27 cellular contexts compared by ENCODE assay signal in the genomic region with DNA sequence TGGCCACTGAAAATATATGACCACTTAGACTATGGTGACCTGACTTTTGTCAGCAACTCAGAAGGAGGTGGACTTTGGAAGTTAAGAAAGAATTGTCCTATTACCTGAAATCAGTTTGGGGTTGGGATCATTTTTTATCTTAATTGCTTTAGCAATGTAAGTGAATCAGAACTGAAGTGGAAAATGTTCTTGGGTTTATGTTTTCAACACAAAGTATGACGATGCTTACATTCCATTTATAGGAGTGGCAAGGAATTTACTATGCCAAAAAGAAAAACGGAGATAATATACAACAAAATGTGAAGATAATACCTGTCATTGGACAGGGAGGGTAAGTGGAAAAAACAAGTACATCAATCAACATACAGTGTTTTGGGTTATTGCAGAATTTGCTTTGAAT.
DNase-seq lines count a peak whose midpoint lies in the region; ATAC-seq and TF ChIP-seq lines count a peak whose summit lies in the region.
"Had no signal": no experiment of that assay in that cellular context is flagged by ENCODE, and none has a peak within 500 bp of the region (broad histone marks: within the 10 kb centered on the region; RNA-seq: fewer than 3 reads in every experiment).

No MANE protein-coding gene starts in this region.

- no peaks in the 10 kb centered on the region for H3F3A ChIP-seq in PC-3 (ENCODE audit: low read length, unreplicated experiment)

- H3K4me1 ChIP-seq in PC-3 (ENCODE audit: insufficient read depth, low read length) (no peaks in the 10 kb centered on the region; the same call in 1 of the 2 replicates), upper lobe of left lung (peaks cover 0 to 25% (median 0%) of the 10 kb centered on the region in 4 donors)
- H3K4me1 ChIP-seq: left ventricle myocardium inferior, right atrium auricular region, stomach, transverse colon had no signal

- H3K9ac ChIP-seq in PC-3 (ENCODE audit: low read length): no peak overlapping the region

- no peak for TF ChIP-seq POLR2A in upper lobe of left lung (IDR thresholded peaks at IDR 0.05)

- no peak for TF ChIP-seq EP300 in upper lobe of left lung (IDR thresholded peaks at IDR 0.05)

- intact Hi-C loops in PC-3 (cut with micrococcal nuclease): no loop called here

- no peak overlapping the region for H2AFZ ChIP-seq in PC-3 (ENCODE audit: low read length)

- WGBS in upper lobe of left lung, 2 donors: 63 to 64% methylated on average over 2 of the region's 2 CpGs

- in situ Hi-C loops in brain microvascular endothelial cell (cut with HindIII; ENCODE audit: low pct_ligation_motif_present, low sequenced_read_pairs): no loop called here

- TF ChIP-seq CTCF in PC-3 (conservative IDR thresholded peaks at IDR 0.05; ENCODE audit: low read depth, low read length) (no peak), choroid plexus epithelial cell (conservative IDR thresholded peaks at IDR 0.05; ENCODE audit: low read depth, low read length) (no peak), upper lobe of left lung (IDR thresholded peaks at IDR 0.05) (no peak), brain microvascular endothelial cell (IDR thresholded peaks at IDR 0.05; ENCODE audit: low read depth, low read length, missing control alignments) (no peak)

- DNase-seq in PC-3: peak; percentile 23
- peak; percentile 61 for DNase-seq in choroid plexus epithelial cell (ENCODE audit: low read depth)
- peak; percentile 70 for DNase-seq in iris pigment epithelial cell (ENCODE audit: low read depth)
- no peak for DNase-seq in upper lobe of left lung
- DNase-seq in AML-193 (lab: John Stamatoyannopoulos, UW): no peak
- DNase-seq in brain microvascular endothelial cell: no peak
- DNase-seq: activated gamma-delta T cell treated with Interleukin-2 at 50 U/mL for 16 hours; activated naive CD8-positive, alpha-beta T cell treated with anti-CD3 and anti-CD28 coated beads, Interleukin-2, amount 10 ng/mL, durations not matched to agents 7 days and 5 days; activated T-cell treated with anti-CD3 and anti-CD28 coated beads, Interleukin-2, amount 50 U/mL, for 4 hours; C1 segment of cervical spinal cord; glutamatergic neuron; left ventricle myocardium inferior; MV-4-11; naive B cell; NCI-H146; NCI-H2107; NCI-H446 treated with DMSO at 0.1 percent for 48 hours; NCI-H82; posterior cingulate gyrus; stimulated activated CD8-positive, alpha-beta memory T cell treated with anti-CD3 and anti-CD28 coated beads, Interleukin-4, amount 100 ng/mL, for 48 hours; stomach; T-cell; transverse colon had no signal

- H3K9me2 ChIP-seq in PC-3 (replicated peaks; ENCODE audit: low read length): no peaks in the 10 kb centered on the region

- H3K4me2 ChIP-seq in PC-3 (ENCODE audit: low read length): no peak overlapping the region

- ATAC-seq in PC-3 (peak; percentile 35; the same call in 1 of the 2 replicates), upper lobe of left lung (ENCODE audit: low FRiP score in 2 of 2) (no peak), HG03135 (IDR thresholded peaks at IDR 0.05; ENCODE audit: unreplicated experiment) (no peak)
- ATAC-seq: activated T-cell treated with anti-CD3 and anti-CD28 coated beads, Interleukin-2, amount 50 U/mL, for 4 hours; HepG2; T-cell; WTC11 had no signal

- H3K9me3 ChIP-seq in PC-3 (ENCODE audit: low read length): no peaks in the 10 kb centered on the region
- H3K9me3 ChIP-seq in upper lobe of left lung: no peaks in the 10 kb centered on the region
- H3K9me3 ChIP-seq: left ventricle myocardium inferior, right atrium auricular region, stomach, transverse colon had no signal

- no TSS peak for BruUV-seq in PC-3 (replicated peaks; lab: Mats Ljungman, UMichigan)

- H3K27me3 ChIP-seq in PC-3 (ENCODE audit: low read length) (no peaks in the 10 kb centered on the region), upper lobe of left lung (no peaks in the 10 kb centered on the region), brain microvascular endothelial cell (replicated peaks) (no peaks in the 10 kb centered on the region)
- H3K27me3 ChIP-seq: right atrium auricular region, stomach, transverse colon had no signal

- H3K36me3 ChIP-seq in PC-3 (ENCODE audit: low read depth, low read length) (peaks cover 24% of the 10 kb centered on the region; the same call in 1 of the 2 replicates), upper lobe of left lung (peaks cover 2 to 17% (median 7%) of the 10 kb centered on the region in 4 donors), brain microvascular endothelial cell (replicated peaks) (peaks cover 32% of the 10 kb centered on the region)

- CTCF ChIA-PET in PC-3 (lab: Charles Lee): no interaction called here

- no peaks in the 10 kb centered on the region for H3K79me2 ChIP-seq in PC-3 (ENCODE audit: low read length)

- POLR2A ChIA-PET in PC-3 (lab: Charles Lee; ENCODE audit: unreplicated experiment): no interaction called here

- H3K27ac ChIP-seq in PC-3 (ENCODE audit: low read length) (no peak overlapping the region), upper lobe of left lung (peak overlapping the region; percentile 53 to 76 (median 62)), brain microvascular endothelial cell (no peak overlapping the region)
- H3K27ac ChIP-seq: left ventricle myocardium inferior, right atrium auricular region, stomach, transverse colon had no signal

- H3K4me3 ChIP-seq in PC-3 (ENCODE audit: low read length) (no peak overlapping the region), choroid plexus epithelial cell (ENCODE audit: low read depth, low read length) (no peak overlapping the region), upper lobe of left lung (no peak overlapping the region), brain microvascular endothelial cell (ENCODE audit: low read depth, low read length) (no peak overlapping the region)
- H3K4me3 ChIP-seq: left ventricle myocardium inferior, right atrium auricular region, stomach, transverse colon had no signal

- H4K20me1 ChIP-seq in PC-3 (ENCODE audit: low read length): no peaks in the 10 kb centered on the region

Comparison
In these comparisons a context has a peak if more than half of its experiments do, and no peak if none do; other contexts are left out.
1. DNase-seq: peak in PC-3 (single experiment), choroid plexus epithelial cell (single experiment) and iris pigment epithelial cell (single experiment); none in upper lobe of left lung (0 of 2), AML-193 (0 of 2) and brain microvascular endothelial cell (single experiment).
2. H3K27ac ChIP-seq: peak in upper lobe of left lung (4 of 4); none in PC-3 (single experiment) and brain microvascular endothelial cell (single experiment).